Comparison of ENCODE assay signal across 29 cellular contexts in genomic region chr1:116677474-116678062, GRCh38.
"Had no signal": no experiment of that assay in that cellular context is flagged by ENCODE, and none has a peak within 500 bp of the region (broad histone marks: within the 10 kb centered on the region; RNA-seq: fewer than 3 reads in every experiment).

No MANE protein-coding gene starts in this region.

- ATAC-seq: activated T-helper 17 cell treated with anti-CD3 and anti-CD28 coated beads, Interleukin-2, amount 50 U/mL, for 72 hours; Panc1; Right ventricle myocardium inferior; T-cell had no signal

- H3K27ac ChIP-seq: brain microvascular endothelial cell, SK-N-MC, VCaP had no signal

- DNase-seq: activated CD4-positive, alpha-beta memory T cell treated with anti-CD3 and anti-CD28 coated beads for 36 hours; activated CD4-positive, alpha-beta T cell treated with anti-CD3 and anti-CD28 coated beads, Interleukin-2, amount 10 ng/mL, durations not matched to agents 7 days and 5 days; activated CD4-positive, CD25-positive, alpha-beta regulatory T cell; activated CD8-positive, alpha-beta memory T cell treated with anti-CD3 and anti-CD28 coated beads for 24 hours; activated gamma-delta T cell; activated naive CD4-positive, alpha-beta T cell treated with anti-CD3 and anti-CD28 coated beads, Interleukin-2, amount 10 ng/mL, durations not matched to agents 7 days and 5 days; activated naive CD8-positive, alpha-beta T cell treated with anti-CD3 and anti-CD28 coated beads for 36 hours; activated T-cell treated with anti-CD3 and anti-CD28 coated beads for 4 hours; activated T-cell treated with anti-CD3 and anti-CD28 coated beads, Interleukin-2, amount 50 U/mL, for 48 hours; brain microvascular endothelial cell; KG1; NCI-H1092; NCI-H1417 treated with DMSO at 0.1 percent for 48 hours; NCI-H1694 treated with DMSO at 0.1 percent for 48 hours; NCI-H2029 treated with DMSO at 0.1 percent for 48 hours; NCI-H345; NCI-H510A treated with DMSO at 0.1 percent for 48 hours; NCI-H69; NK-92 treated with Interleukin-12 subunit alpha and Interleukin-12 subunit beta, amount 100 ng/mL, for 24 hours; OCI-M1; RPMI8226; T-cell; T-helper 2 cell; T1000 had no signal

- H3K4me3 ChIP-seq: SK-N-MC had no signal

- H3K4me3 Mint-ChIP-seq: activated CD4-positive, alpha-beta memory T cell treated with anti-CD3 and anti-CD28 coated beads for 36 hours; activated CD4-positive, alpha-beta T cell treated with anti-CD3 and anti-CD28 coated beads, Interleukin-2, amount 10 ng/mL, durations not matched to agents 7 days and 5 days; activated naive CD4-positive, alpha-beta T cell treated with anti-CD3 and anti-CD28 coated beads, Interleukin-2, amount 10 ng/mL, durations not matched to agents 7 days and 5 days; activated naive CD8-positive, alpha-beta T cell treated with anti-CD3 and anti-CD28 coated beads for 36 hours; activated T-helper 17 cell treated with anti-CD3 and anti-CD28 coated beads, Interleukin-2, amount 50 U/mL, for 72 hours; T-cell had no signal

- H3K36me3 Mint-ChIP-seq: activated CD4-positive, alpha-beta memory T cell treated with anti-CD3 and anti-CD28 coated beads for 36 hours; activated naive CD4-positive, alpha-beta T cell treated with anti-CD3 and anti-CD28 coated beads, Interleukin-2, amount 10 ng/mL, durations not matched to agents 7 days and 5 days; activated naive CD8-positive, alpha-beta T cell treated with anti-CD3 and anti-CD28 coated beads for 36 hours; T-cell had no signal

- H3K9me3 Mint-ChIP-seq: activated CD4-positive, alpha-beta memory T cell treated with anti-CD3 and anti-CD28 coated beads for 36 hours; activated CD4-positive, alpha-beta T cell treated with anti-CD3 and anti-CD28 coated beads, Interleukin-2, amount 10 ng/mL, durations not matched to agents 7 days and 5 days; activated naive CD4-positive, alpha-beta T cell treated with anti-CD3 and anti-CD28 coated beads, Interleukin-2, amount 10 ng/mL, durations not matched to agents 7 days and 5 days; activated naive CD8-positive, alpha-beta T cell treated with anti-CD3 and anti-CD28 coated beads for 36 hours; activated T-helper 17 cell treated with anti-CD3 and anti-CD28 coated beads, Interleukin-2, amount 50 U/mL, for 72 hours; T-cell had no signal

- H3K4me1 Mint-ChIP-seq: activated naive CD4-positive, alpha-beta T cell treated with anti-CD3 and anti-CD28 coated beads, Interleukin-2, amount 10 ng/mL, durations not matched to agents 7 days and 5 days; activated naive CD8-positive, alpha-beta T cell treated with anti-CD3 and anti-CD28 coated beads for 36 hours; activated T-helper 17 cell treated with anti-CD3 and anti-CD28 coated beads, Interleukin-2, amount 50 U/mL, for 72 hours had no signal

- H3K27ac Mint-ChIP-seq: activated CD4-positive, alpha-beta memory T cell treated with anti-CD3 and anti-CD28 coated beads for 36 hours; activated CD4-positive, alpha-beta T cell treated with anti-CD3 and anti-CD28 coated beads, Interleukin-2, amount 10 ng/mL, durations not matched to agents 7 days and 5 days; activated naive CD4-positive, alpha-beta T cell treated with anti-CD3 and anti-CD28 coated beads, Interleukin-2, amount 10 ng/mL, durations not matched to agents 7 days and 5 days; activated naive CD8-positive, alpha-beta T cell treated with anti-CD3 and anti-CD28 coated beads for 36 hours; activated T-helper 17 cell treated with anti-CD3 and anti-CD28 coated beads, Interleukin-2, amount 50 U/mL, for 72 hours; T-cell had no signal

- H3K36me3 ChIP-seq: brain microvascular endothelial cell had no signal
